ENCODE assay signal across 1 cellular context in genomic region chr19:8396563-8397203, GRCh38.
A peak's percentile ranks its signal among the peaks of the same experiment; 100 is the strongest.
TF ChIP-seq lines count a peak whose summit lies in the region.

No MANE protein-coding gene starts in this region.

TF ChIP-seq in HepG2, 621 proteins besides CTCF, POLR2A, EP300 and RAD21 (continues in another document):
- TF ChIP-seq ZNF841 (CRISPR knock-in tag; IDR thresholded peaks at IDR 0.05; ENCODE audit: borderline replicate concordance), result no peak
- TF ChIP-seq MBD4 (IDR thresholded peaks at IDR 0.05; ENCODE audit: borderline replicate concordance, low read length), result no peak
- TF ChIP-seq ZNF569 (CRISPR knock-in tag; IDR thresholded peaks at IDR 0.05; ENCODE audit: borderline replicate concordance), result no peak
- no peak for TF ChIP-seq ATF3 (CRISPR knock-in tag; IDR thresholded peaks at IDR 0.05)
- no peak for TF ChIP-seq THAP7 (CRISPR knock-in tag; IDR thresholded peaks at IDR 0.05)
- no peak for TF ChIP-seq HNF4G (IDR thresholded peaks at IDR 0.05; ENCODE audit: borderline replicate concordance, low read depth, low read length)
- no peak for TF ChIP-seq HNF4G (CRISPR knock-in tag; IDR thresholded peaks at IDR 0.05; ENCODE audit: borderline replicate concordance, low read depth)
- 0 out of 2 replicates have a peak, but pooled peaks have one; percentile 41 for TF ChIP-seq ADNP (CRISPR knock-in tag; IDR thresholded peaks at IDR 0.05)
- no peak for TF ChIP-seq FOXA3 (CRISPR knock-in tag; IDR thresholded peaks at IDR 0.05)
- TF ChIP-seq ZNF451 (CRISPR knock-in tag; IDR thresholded peaks at IDR 0.05), result no peak
- no peak for TF ChIP-seq CENPX (CRISPR knock-in tag; IDR thresholded peaks at IDR 0.05)
- TF ChIP-seq ZSCAN5A (CRISPR knock-in tag; IDR thresholded peaks at IDR 0.05; ENCODE audit: borderline replicate concordance), result no peak
- peak; percentile 94 for TF ChIP-seq ZBTB38 (CRISPR knock-in tag; IDR thresholded peaks at IDR 0.05)
- TF ChIP-seq AHDC1 (CRISPR knock-in tag; IDR thresholded peaks at IDR 0.05; ENCODE audit: borderline replicate concordance), result no peak
- no peak for TF ChIP-seq ZNF660 (CRISPR knock-in tag; IDR thresholded peaks at IDR 0.05; ENCODE audit: borderline replicate concordance, low read depth)
- no peak for TF ChIP-seq FOXK2 (IDR thresholded peaks at IDR 0.05)
- TF ChIP-seq SIX4 (CRISPR knock-in tag; IDR thresholded peaks at IDR 0.05), result no peak
- TF ChIP-seq ZNF772 (CRISPR knock-in tag; IDR thresholded peaks at IDR 0.05), result no peak
- no peak for TF ChIP-seq ZNF335 (CRISPR knock-in tag; IDR thresholded peaks at IDR 0.05)
- no peak for TF ChIP-seq CERS6 (CRISPR knock-in tag; IDR thresholded peaks at IDR 0.05)
- TF ChIP-seq TSC22D2 (CRISPR knock-in tag; IDR thresholded peaks at IDR 0.05; ENCODE audit: borderline replicate concordance), result no peak
- no peak for TF ChIP-seq ZBTB49 (CRISPR knock-in tag; IDR thresholded peaks at IDR 0.05; ENCODE audit: borderline replicate concordance)
- TF ChIP-seq ZBTB40 (IDR thresholded peaks at IDR 0.05), result no peak
- no peak for TF ChIP-seq ZBTB40 (CRISPR knock-in tag; IDR thresholded peaks at IDR 0.05)
- no peak for TF ChIP-seq ZNF275 (CRISPR knock-in tag; IDR thresholded peaks at IDR 0.05; ENCODE audit: borderline replicate concordance)
